ENCODE assay signal across 15 cellular contexts in genomic region chr19:33460221-33460908, GRCh38.
"Had no signal": no experiment of that assay in that cellular context is flagged by ENCODE, and none has a peak within 500 bp of the region (broad histone marks: within the 10 kb centered on the region; RNA-seq: fewer than 3 reads in every experiment).

No MANE protein-coding gene starts in this region.

- H3K27ac Mint-ChIP-seq: activated naive CD4-positive, alpha-beta T cell treated with anti-CD3 and anti-CD28 coated beads for 36 hours; activated T-cell treated with anti-CD3 and anti-CD28 coated beads, Interleukin-2, amount 50 U/mL, for 72 hours; effector memory CD8-positive, alpha-beta T cell; natural killer cell treated with Interleukin-12 subunit alpha and Interleukin-12 subunit beta and Interleukin-15 and Interleukin-18, amount 100 ng/mL, for 72 hours had no signal

- FAIRE-seq: pancreas had no signal

- H3K27me3 ChIP-seq: pancreas, tibial nerve had no signal

- H3K4me1 ChIP-seq: pancreas, tibial nerve had no signal

- H3K27ac ChIP-seq: pancreas, tibial nerve had no signal

- H3K4me1 Mint-ChIP-seq: immature natural killer cell had no signal

- DNase-seq: activated CD4-positive, alpha-beta T cell treated with anti-CD3 and anti-CD28 coated beads for 48 hours; activated naive CD4-positive, alpha-beta T cell treated with anti-CD3 and anti-CD28 coated beads for 36 hours; activated T-cell treated with anti-CD3 and anti-CD28 coated beads, Interleukin-2, amount 50 U/mL, for 72 hours; central memory CD4-positive, alpha-beta T cell; effector memory CD8-positive, alpha-beta T cell; erythroblast; hypothalamus; immature natural killer cell; left cardiac atrium; stimulated activated CD4-positive, alpha-beta T cell treated with anti-CD3 and anti-CD28 coated beads, Interleukin-15, amount 100 ng/mL, for 24 hours; stimulated activated CD4-positive, alpha-beta T cell treated with anti-CD3 and anti-CD28 coated beads, Interleukin-4, amount 100 ng/mL, for 4 hours; T-helper 9 cell had no signal

- H3K4me3 Mint-ChIP-seq: activated naive CD4-positive, alpha-beta T cell treated with anti-CD3 and anti-CD28 coated beads for 36 hours; activated T-cell treated with anti-CD3 and anti-CD28 coated beads, Interleukin-2, amount 50 U/mL, for 72 hours; effector memory CD8-positive, alpha-beta T cell; immature natural killer cell; natural killer cell treated with Interleukin-12 subunit alpha and Interleukin-12 subunit beta and Interleukin-15 and Interleukin-18, amount 100 ng/mL, for 72 hours had no signal

- H3K9me3 ChIP-seq: pancreas, tibial nerve had no signal

- H3K27me3 Mint-ChIP-seq: effector memory CD8-positive, alpha-beta T cell; natural killer cell treated with Interleukin-12 subunit alpha and Interleukin-12 subunit beta and Interleukin-15 and Interleukin-18, amount 100 ng/mL, for 72 hours had no signal

- H3K36me3 Mint-ChIP-seq: natural killer cell treated with Interleukin-12 subunit alpha and Interleukin-12 subunit beta and Interleukin-15 and Interleukin-18, amount 100 ng/mL, for 72 hours had no signal

- H3K9me3 Mint-ChIP-seq: activated naive CD4-positive, alpha-beta T cell treated with anti-CD3 and anti-CD28 coated beads for 36 hours; activated T-cell treated with anti-CD3 and anti-CD28 coated beads, Interleukin-2, amount 50 U/mL, for 72 hours; effector memory CD8-positive, alpha-beta T cell; immature natural killer cell; natural killer cell treated with Interleukin-12 subunit alpha and Interleukin-12 subunit beta and Interleukin-15 and Interleukin-18, amount 100 ng/mL, for 72 hours had no signal
